ENCODE assay signal across 10 cellular contexts in genomic region chr19:2454962-2455409, GRCh38. TPM values are rescaled to one million over a fixed set of nuclear protein-coding genes. Genes with fewer than 3 reads are reported as not detected.
DNase-seq lines count a peak whose midpoint lies in the region; ATAC-seq and TF ChIP-seq lines count a peak whose summit lies in the region.
"Had no signal": no experiment of that assay in that cellular context is flagged by ENCODE, and none has a peak within 500 bp of the region (broad histone marks: within the 10 kb centered on the region; RNA-seq: fewer than 3 reads in every experiment).

No MANE protein-coding gene starts in this region.

- no peak overlapping the region for H3K27ac ChIP-seq in SK-N-SH (ENCODE audit: low read depth in 2 of 2, low read length in 1 of 2)
- H3K27ac ChIP-seq in brain microvascular endothelial cell: no peak overlapping the region

- peak overlapping the region; percentile 95; the same call in 1 of the 2 replicates for H3K9ac ChIP-seq in SK-N-SH

- in situ Hi-C loops in brain microvascular endothelial cell (cut with HindIII; ENCODE audit: low pct_ligation_motif_present, low sequenced_read_pairs): no loop called here
- in situ Hi-C loops in KBM-7 (cut with MboI; ENCODE audit: low pct_unique_long_range_greater_than_20kb, low sequenced_read_pairs): no loop called here

- ATAC-seq in SK-N-SH treated with all-trans-retinoic acid at 6 μM for 48 hours: no peak

- H3F3A ChIP-seq in SK-N-SH (replicated peaks; ENCODE audit: insufficient read depth): peaks cover 13% of the 10 kb centered on the region

- no peaks in the 10 kb centered on the region for H3K36me3 ChIP-seq in SK-N-SH (replicated peaks in 1 of 2; ENCODE audit: control insufficient read depth in 1 of 2, insufficient read depth in 2 of 2, low read length in 1 of 2)
- peaks cover 3% of the 10 kb centered on the region for H3K36me3 ChIP-seq in brain microvascular endothelial cell (replicated peaks)
- peaks cover 15% of the 10 kb centered on the region for H3K36me3 ChIP-seq in neuron (ENCODE audit: insufficient read depth, low read length)

- TF ChIP-seq CTCF in SK-N-SH (IDR thresholded peaks at IDR 0.05) (no peak), LNCaP clone FGC (IDR thresholded peaks at IDR 0.05; ENCODE audit: control insufficient read depth, extremely low read depth, insufficient read depth) (no peak), brain microvascular endothelial cell (IDR thresholded peaks at IDR 0.05; ENCODE audit: low read depth, low read length, missing control alignments) (no peak)

- H3K4me2 ChIP-seq in SK-N-SH: peak overlapping the region; percentile 98

- no peak for TF ChIP-seq EP300 in SK-N-SH (IDR thresholded peaks at IDR 0.05; ENCODE audit: borderline replicate concordance in 1 of 2, low read depth in 1 of 2, low read length in 1 of 2)

- WGBS in SK-N-SH (ENCODE audit: low lambda C conversion rate): 97% methylated on average over 6 of the region's 6 CpGs

- POLR2A ChIA-PET in SK-N-SH (lab: Yijun Ruan, JAX): interaction anchor here (0.6 to 1.6 kb wide), 2 partner anchors 27 to 141 kb away, joined by 4 read pairs; no protein-coding TSS in a partner anchor

- peaks cover 8 to 10% of the 10 kb centered on the region in 2 experiments; a peak in 2 of 4 replicates for H3K4me1 ChIP-seq in SK-N-SH (ENCODE audit: control insufficient read depth in 1 of 2, insufficient read depth in 2 of 2, low read depth in 1 of 2, low read length in 1 of 2)
- peaks cover 8% of the 10 kb centered on the region for H3K4me1 ChIP-seq in neuron (ENCODE audit: insufficient read depth, low read length)

- no peaks in the 10 kb centered on the region for H3K9me2 ChIP-seq in SK-N-SH

- TF ChIP-seq RAD21 in SK-N-SH (IDR thresholded peaks at IDR 0.05; ENCODE audit: low read length): no peak

- H3K9me3 ChIP-seq in SK-N-SH: no peaks in the 10 kb centered on the region
- no peaks in the 10 kb centered on the region for H3K9me3 ChIP-seq in neuron (ENCODE audit: low read length)

- peak overlapping the region; percentile 80 to 83 for H3K4me3 ChIP-seq in SK-N-SH (ENCODE audit: low read depth in 2 of 2, low read length in 1 of 2)
- peak overlapping the region; percentile 99 for H3K4me3 ChIP-seq in LNCaP clone FGC (ENCODE audit: low read depth, low read length)
- H3K4me3 ChIP-seq in brain microvascular endothelial cell (ENCODE audit: low read depth, low read length): peak overlapping the region; percentile 87
- peak overlapping the region; percentile 75 for H3K4me3 ChIP-seq in neuron (ENCODE audit: low read length)

- CTCF ChIA-PET in SK-N-SH (lab: Yijun Ruan, JAX): interaction anchor here (0.7 to 1.4 kb wide), 4 partner anchors 9 to 124 kb away, joined by 3 to 5 read pairs (median 4); no protein-coding TSS in a partner anchor

- no peak overlapping the region for H2AFZ ChIP-seq in SK-N-SH (ENCODE audit: low read depth)
- H2AFZ ChIP-seq in neuron (ENCODE audit: low read depth, low read length): no peak overlapping the region

- H3K27me3 ChIP-seq in SK-N-SH (ENCODE audit: insufficient read depth) (no peaks in the 10 kb centered on the region), brain microvascular endothelial cell (replicated peaks) (no peaks in the 10 kb centered on the region), neuron (ENCODE audit: insufficient read depth, low read length) (no peaks in the 10 kb centered on the region)

- peaks cover 49% of the 10 kb centered on the region; the same call in 1 of the 2 replicates for H4K20me1 ChIP-seq in SK-N-SH (ENCODE audit: insufficient read depth)

- H3K79me2 ChIP-seq in SK-N-SH (ENCODE audit: insufficient read depth): peaks cover 76% of the 10 kb centered on the region

- no peak for DNase-seq in SK-N-SH
- no peak for DNase-seq in LNCaP clone FGC (ENCODE audit: low read depth)
- no peak for DNase-seq in brain microvascular endothelial cell
- DNase-seq in KG1 (lab: John Stamatoyannopoulos, UW): no peak
- no peak for DNase-seq in KBM-7
- no peak for DNase-seq in DMS79 (lab: John Stamatoyannopoulos, UW)
- DNase-seq: 8988T, activated gamma-delta T cell treated with Interleukin-2 at 50 U/mL for 16 hours had no signal

TF ChIP-seq in SK-N-SH, 30 proteins besides CTCF, POLR2A, EP300 and RAD21:
- TF ChIP-seq NFIC (IDR thresholded peaks at IDR 0.05; ENCODE audit: borderline replicate concordance) (no peak), POLR2AphosphoS5 (IDR thresholded peaks at IDR 0.05; ENCODE audit: low read depth, low read length) (no peak), IRF3 (IDR thresholded peaks at IDR 0.05; ENCODE audit: low read depth, low read length) (no peak)

TF ChIP-seq in SK-N-SH treated with all-trans-retinoic acid at 6 μM for 48 hours, 23 proteins besides CTCF, POLR2A, EP300 and RAD21:
- TF ChIP-seq CSDC2 (CRISPR knock-in tag; IDR thresholded peaks at IDR 0.05) (no peak), ZFP3 (CRISPR knock-in tag; IDR thresholded peaks at IDR 0.05) (no peak), TSHZ2 (CRISPR knock-in tag; IDR thresholded peaks at IDR 0.05) (no peak), ESRRG (CRISPR knock-in tag; IDR thresholded peaks at IDR 0.05) (no peak), CREB5 (CRISPR knock-in tag; IDR thresholded peaks at IDR 0.05; ENCODE audit: low read depth) (no peak), ZNF565 (CRISPR knock-in tag; conservative IDR thresholded peaks at IDR 0.05; ENCODE audit: low read depth) (no peak)
TF ChIP-seq in SK-N-SH treated with all-trans-retinoic acid at 6 μM for 48 hours: peak in this region for 0.

RNA-seq across cellular contexts. Expression of gene LMNB2, which starts 1.8 kb away (rescaled TPM):
- 106 and 116 TPM in 2 replicates for polyA plus RNA-seq in SK-N-SH (2012; rRNA removed)
- 56.9 and 85.5 TPM in 2 replicates for polyA plus RNA-seq in SK-N-SH (2012; cell fraction: cytosol; rRNA removed)
- polyA plus RNA-seq in SK-N-SH (2012; cell fraction: nucleus; rRNA removed): 122 and 126 TPM in 2 replicates

RNA-seq across cellular contexts. Expression of gene GADD45B, which starts 20.9 kb away (rescaled TPM):
- polyA plus RNA-seq in SK-N-SH (2012; rRNA removed): 54.0 and 67.6 TPM in 2 replicates
- 29.6 and 31.6 TPM in 2 replicates for polyA plus RNA-seq in SK-N-SH (2012; cell fraction: cytosol; rRNA removed)
- 134 and 135 TPM in 2 replicates for polyA plus RNA-seq in SK-N-SH (2012; cell fraction: nucleus; rRNA removed)

RNA-seq across cellular contexts. Expression of gene TIMM13, which starts 27.6 kb away (rescaled TPM):
- 76.0 and 76.9 TPM in 2 replicates for polyA plus RNA-seq in SK-N-SH (2012; rRNA removed)
- polyA plus RNA-seq in SK-N-SH (2012; cell fraction: cytosol; rRNA removed): 37.4 and 60.8 TPM in 2 replicates
- polyA plus RNA-seq in SK-N-SH (2012; cell fraction: nucleus; rRNA removed): 58.5 and 81.6 TPM in 2 replicates
